ENCODE assay signal across 19 cellular contexts in the genomic region with DNA sequence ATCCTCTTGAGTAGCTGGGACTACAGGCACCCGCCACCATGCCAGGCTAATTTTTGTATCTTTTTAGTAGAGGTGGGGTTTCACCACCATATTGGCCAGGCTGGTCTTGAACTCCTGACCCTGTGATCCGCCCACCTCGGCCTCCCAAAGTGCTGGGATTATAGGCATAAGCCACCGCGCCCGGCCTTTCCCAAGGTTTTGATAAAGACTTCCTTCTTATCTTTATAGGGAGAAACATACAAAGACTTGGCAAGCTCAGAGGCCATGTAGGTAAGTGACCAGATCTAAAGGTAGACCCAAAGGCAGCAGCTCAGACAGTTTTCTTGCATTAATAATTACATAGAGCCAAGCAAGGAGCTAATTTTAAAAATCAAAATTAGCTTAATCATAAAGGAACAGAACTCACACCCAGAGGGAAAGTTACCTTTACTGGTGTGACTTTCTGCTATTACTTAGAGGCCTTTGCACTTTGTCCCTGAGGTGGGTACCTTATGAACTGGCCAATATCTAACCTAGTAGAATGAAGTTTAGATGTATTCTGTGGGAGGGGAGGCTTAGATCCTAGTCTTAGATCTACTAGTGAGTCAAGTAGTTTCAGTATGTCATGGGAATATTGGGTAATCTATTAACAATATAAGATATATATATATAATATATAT.
DNase-seq lines count a peak whose midpoint lies in the region; ATAC-seq, FAIRE-seq and TF ChIP-seq lines count a peak whose summit lies in the region.
"Had no signal": no experiment of that assay in that cellular context is flagged by ENCODE, and none has a peak within 500 bp of the region (broad histone marks: within the 10 kb centered on the region; RNA-seq: fewer than 3 reads in every experiment).

No MANE protein-coding gene starts in this region.

- WGBS in mesendoderm (ENCODE audit: extremely low coverage, insufficient coverage, low lambda C conversion rate): no CpG with 5 or more reads among the region's 6 CpGs
- 23 to 77% (median 44%) methylated on average over 6 of the region's 6 CpGs for WGBS in small intestine, 3 donors

- H3K79me1 ChIP-seq in mesendoderm (ENCODE audit: low read length): no peaks in the 10 kb centered on the region

- no peak overlapping the region for H3K18ac ChIP-seq in mesendoderm (ENCODE audit: low read length)

- H3K4me3 ChIP-seq in mesendoderm (ENCODE audit: low read length) (no peak overlapping the region), small intestine (ENCODE audit: low read depth in 1 of 2, low read length in 2 of 2) (no peak overlapping the region)
- H3K4me3 ChIP-seq: GM12878 had no signal

- H3K79me2 ChIP-seq in mesendoderm (ENCODE audit: control insufficient read depth, insufficient read depth, low read length): no peaks in the 10 kb centered on the region

- no peak overlapping the region for H2AK5ac ChIP-seq in mesendoderm (ENCODE audit: low read length)

- FAIRE-seq in small intestine (lab: Jason Lieb, UNC): no peak
- FAIRE-seq: D721Med, GM12878, GM19239, H54 had no signal

- peak overlapping the region; percentile 8; the same call in 1 of the 2 replicates for H3K27ac ChIP-seq in VCaP
- no peak overlapping the region for H3K27ac ChIP-seq in mesendoderm (ENCODE audit: low read depth, low read length)
- H3K27ac ChIP-seq in small intestine (ENCODE audit: low read depth in 1 of 2, low read length in 1 of 2): no peak overlapping the region

- no peak overlapping the region for H2BK120ac ChIP-seq in mesendoderm (ENCODE audit: low read depth, low read length)

- no peak overlapping the region for H3K9ac ChIP-seq in mesendoderm (ENCODE audit: low read length)

- H3K27me3 ChIP-seq in mesendoderm (ENCODE audit: insufficient read depth, low read length, poor library complexity) (no peaks in the 10 kb centered on the region), small intestine (ENCODE audit: control insufficient read depth in 2 of 2, insufficient read depth in 2 of 2, low read length in 2 of 2) (no peaks in the 10 kb centered on the region)

- H3K9me3 ChIP-seq in small intestine (ENCODE audit: control insufficient read depth, low read depth): no peaks in the 10 kb centered on the region

- ATAC-seq in GM19324 (IDR thresholded peaks at IDR 0.05; ENCODE audit: low FRiP score, unreplicated experiment) (no peak), HG03354 (IDR thresholded peaks at IDR 0.05; ENCODE audit: poor library complexity, severe bottlenecking, unreplicated experiment) (no peak), HG03095 (IDR thresholded peaks at IDR 0.05; ENCODE audit: unreplicated experiment) (no peak)
- ATAC-seq: GM12878 had no signal

- H3K56ac ChIP-seq in mesendoderm (ENCODE audit: low read length): no peak overlapping the region

- no peak overlapping the region for H3K4ac ChIP-seq in mesendoderm (ENCODE audit: low read depth, low read length)

- H2BK15ac ChIP-seq in mesendoderm (replicated peaks; ENCODE audit: low read depth): peak overlapping the region; percentile 74

- H3K36me3 ChIP-seq in mesendoderm (ENCODE audit: control insufficient read depth, insufficient read depth, low read length): no peaks in the 10 kb centered on the region
- no peaks in the 10 kb centered on the region for H3K36me3 ChIP-seq in small intestine (ENCODE audit: control insufficient read depth in 2 of 2, insufficient read depth in 2 of 2, low read length in 2 of 2)

- no peak overlapping the region for H4K5ac ChIP-seq in mesendoderm (ENCODE audit: low read length)

- no peak overlapping the region for H4K8ac ChIP-seq in mesendoderm (ENCODE audit: low read depth, low read length)

- no peak overlapping the region for H3K23ac ChIP-seq in mesendoderm (ENCODE audit: low read length)

- TF ChIP-seq CTCF in VCaP (conservative IDR thresholded peaks at IDR 0.05): no peak

- H3K4me2 ChIP-seq in mesendoderm (ENCODE audit: low read length): no peak overlapping the region

- H3K4me1 ChIP-seq in mesendoderm (ENCODE audit: control insufficient read depth, low read depth, low read length): no peaks in the 10 kb centered on the region
- peaks cover 0 to 6% of the 10 kb centered on the region in 2 donors for H3K4me1 ChIP-seq in small intestine (ENCODE audit: control insufficient read depth in 2 of 2, insufficient read depth in 1 of 2, low read depth in 1 of 2, low read length in 1 of 2)

- DNase-seq in mesendoderm (no peak), small intestine (peak; percentile 59), NCI-H69 (lab: John Stamatoyannopoulos, UW) (no peak)
- DNase-seq: C1 segment of cervical spinal cord; CD4-positive, alpha-beta memory T cell; DMS 273 treated with DMSO at 0.1 percent for 48 hours; DMS79; EL; GDM1; GOT3; HCEC 1CT had no signal

- no peak overlapping the region for H2BK5ac ChIP-seq in mesendoderm (ENCODE audit: low read length)
